ENCODE assay signal across 23 cellular contexts in the genomic region with DNA sequence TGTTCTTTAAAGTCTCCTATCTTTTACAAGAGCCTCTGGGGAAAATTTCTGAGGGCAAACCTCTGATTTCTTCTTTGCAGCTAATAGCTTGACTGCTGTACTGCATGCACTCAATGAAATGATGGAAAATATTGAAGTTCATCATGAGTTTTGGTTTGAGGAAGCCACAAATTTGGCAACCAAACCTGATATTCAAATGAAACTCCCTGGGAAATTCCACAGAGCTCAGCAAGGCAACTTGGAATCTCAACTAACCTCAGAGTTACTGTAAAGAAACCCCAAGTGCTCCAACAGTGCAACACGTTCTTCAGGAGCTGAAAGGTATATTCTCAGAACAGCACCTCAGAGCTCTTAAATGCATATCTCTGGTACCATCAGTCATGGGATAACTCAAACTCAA. TPM values are rescaled to one million over a fixed set of nuclear protein-coding genes. Genes with fewer than 3 reads are reported as not detected.
DNase-seq lines count a peak whose midpoint lies in the region; ATAC-seq, FAIRE-seq and TF ChIP-seq lines count a peak whose summit lies in the region.
"Had no signal": no experiment of that assay in that cellular context is flagged by ENCODE, and none has a peak within 500 bp of the region (broad histone marks: within the 10 kb centered on the region; RNA-seq: fewer than 3 reads in every experiment).

No MANE protein-coding gene starts in this region.

- no peaks in the 10 kb centered on the region for H3K9me1 ChIP-seq in keratinocyte (ENCODE audit: control insufficient read depth, extremely low read depth, insufficient read depth, low read length)

- H3K27me3 Mint-ChIP-seq in astrocyte (ENCODE audit: low read depth, unreplicated experiment) (peaks cover 1% of the 10 kb centered on the region), natural killer cell (ENCODE audit: low read depth in 2 of 2) (peaks cover 9 to 10% of the 10 kb centered on the region in 2 donors), Calu3 (ENCODE audit: unreplicated experiment) (no peaks in the 10 kb centered on the region)

- no peak overlapping the region for H3K4me2 ChIP-seq in astrocyte (ENCODE audit: low read length)
- no peak overlapping the region for H3K4me2 ChIP-seq in keratinocyte (ENCODE audit: control insufficient read depth, extremely low read depth, insufficient read depth, low read depth, low read length)
- H3K4me2 ChIP-seq: A549, GM23338 had no signal

- H3K9ac ChIP-seq in astrocyte (ENCODE audit: low read length) (no peak overlapping the region), keratinocyte (ENCODE audit: control insufficient read depth, extremely low read depth, insufficient read depth, low read length) (no peak overlapping the region)
- H3K9ac ChIP-seq: BLaER1 treated with 17β-estradiol and CSF1 and Interleukin-3, amounts not matched to agents 10 nM and 100 nM had no signal

- H3K36me3 Mint-ChIP-seq in astrocyte (ENCODE audit: low read depth, unreplicated experiment) (no peaks in the 10 kb centered on the region), natural killer cell (no peaks in the 10 kb centered on the region), Calu3 (ENCODE audit: insufficient read depth, unreplicated experiment) (no peaks in the 10 kb centered on the region)
- H3K36me3 Mint-ChIP-seq: CD14-positive monocyte; CD8-positive, alpha-beta memory T cell had no signal

- TF ChIP-seq CTCF in astrocyte (IDR thresholded peaks at IDR 0.05; ENCODE audit: insufficient read depth, low read depth, low read length) (no peak), choroid plexus epithelial cell (conservative IDR thresholded peaks at IDR 0.05; ENCODE audit: low read depth, low read length) (no peak), keratinocyte (optimal IDR thresholded peaks at IDR 0.05 in 1 of 3, IDR thresholded peaks at IDR 0.05 in 1 of 3, conservative IDR thresholded peaks at IDR 0.05 in 1 of 3; ENCODE audit: extremely low read depth in 1 of 3, insufficient read depth in 2 of 3, low read length in 3 of 3) (no peak), natural killer cell (IDR thresholded peaks at IDR 0.05) (no peak), left ventricle myocardium inferior (IDR thresholded peaks at IDR 0.05; ENCODE audit: borderline replicate concordance) (no peak), Calu3 (IDR thresholded peaks at IDR 0.05; ENCODE audit: unreplicated experiment) (no peak)

- H3K9me3 ChIP-seq in astrocyte (ENCODE audit: insufficient read depth, low read depth, low read length) (no peaks in the 10 kb centered on the region), keratinocyte (ENCODE audit: control insufficient read depth, low read depth, low read length) (no peaks in the 10 kb centered on the region), left ventricle myocardium inferior (replicated peaks) (no peaks in the 10 kb centered on the region)
- H3K9me3 ChIP-seq: A549, BE2C had no signal

- no TSS peak for BruUV-seq in Calu3 (replicated peaks; lab: Mats Ljungman, UMichigan)

- H3K27ac Mint-ChIP-seq in astrocyte (ENCODE audit: unreplicated experiment) (no peak overlapping the region), natural killer cell (no peak overlapping the region), Calu3 (ENCODE audit: unreplicated experiment) (no peak overlapping the region)
- H3K27ac Mint-ChIP-seq: CD14-positive monocyte; CD4-positive, alpha-beta T cell; CD8-positive, alpha-beta memory T cell; GM23338 had no signal

- H3K27me3 ChIP-seq in astrocyte (ENCODE audit: insufficient read depth, low read length): peaks cover 2% of the 10 kb centered on the region
- H3K27me3 ChIP-seq in keratinocyte (ENCODE audit: control insufficient read depth, extremely low read depth, insufficient read depth, low read length): no peaks in the 10 kb centered on the region
- peaks cover 14% of the 10 kb centered on the region for H3K27me3 ChIP-seq in left ventricle myocardium inferior (ENCODE audit: low read depth)
- H3K27me3 ChIP-seq: BLaER1 treated with 17β-estradiol and CSF1 and Interleukin-3, amounts not matched to agents 10 nM and 100 nM had no signal

- H3K4me1 Mint-ChIP-seq in astrocyte (ENCODE audit: low read depth, unreplicated experiment): no peaks in the 10 kb centered on the region
- H3K4me1 Mint-ChIP-seq in natural killer cell: no peaks in the 10 kb centered on the region
- no peaks in the 10 kb centered on the region for H3K4me1 Mint-ChIP-seq in Calu3 (ENCODE audit: low read depth, unreplicated experiment)
- H3K4me1 Mint-ChIP-seq: CD14-positive monocyte; CD8-positive, alpha-beta memory T cell; GM23338 had no signal

- dilution Hi-C loops in keratinocyte (cut with MboI; ENCODE audit: extremely low pct_ligation_motif_present, low sequenced_read_pairs): no loop called here

- DNase-seq in GM12892 (ENCODE audit: insufficient read length) (no peak), astrocyte (ENCODE audit: low read depth) (peak; percentile 35), choroid plexus epithelial cell (ENCODE audit: low read depth) (peak; percentile 14), keratinocyte (ENCODE audit: low read depth, low spot score) (no peak), natural killer cell (no peak), left ventricle myocardium inferior (no peak), Calu3 (no peak)
- DNase-seq: 8988T; ACHN; AML-193; BE2C; CD4-positive, alpha-beta T cell; CD8-positive, alpha-beta memory T cell; DMS53; DMS79 treated with DMSO at 0.1 percent for 48 hours; GF-D8; HCEC 1CT had no signal

- intact Hi-C loops in natural killer cell (cut with micrococcal nuclease) (no loop called here), left ventricle myocardium inferior (cut with micrococcal nuclease) (no loop called here), Calu3 (cut with micrococcal nuclease; ENCODE audit: unreplicated experiment) (no loop called here)

- ATAC-seq in natural killer cell: no peak
- ATAC-seq: A549, GM23338 had no signal

- H3K4me3 Mint-ChIP-seq in astrocyte (ENCODE audit: unreplicated experiment): no peak overlapping the region
- no peak overlapping the region for H3K4me3 Mint-ChIP-seq in natural killer cell
- H3K4me3 Mint-ChIP-seq in Calu3 (ENCODE audit: low read depth, unreplicated experiment): no peak overlapping the region
- H3K4me3 Mint-ChIP-seq: CD14-positive monocyte; CD4-positive, alpha-beta T cell; CD8-positive, alpha-beta memory T cell; GM23338 had no signal

- CTCF ChIA-PET in Calu3 (lab: Charles Lee): no interaction called here

- H2AFZ ChIP-seq in astrocyte (ENCODE audit: low read depth, low read length) (no peak overlapping the region), keratinocyte (ENCODE audit: control insufficient read depth, low read length) (no peak overlapping the region)
- H2AFZ ChIP-seq: GM23338 had no signal

- H4K20me1 ChIP-seq in astrocyte (ENCODE audit: insufficient read depth, low read length): no peaks in the 10 kb centered on the region
- H4K20me1 ChIP-seq in keratinocyte (ENCODE audit: control insufficient read depth, extremely low read depth, insufficient read depth, low read length): no peaks in the 10 kb centered on the region
- H4K20me1 ChIP-seq: BLaER1 treated with 17β-estradiol and CSF1 and Interleukin-3, amounts not matched to agents 10 nM and 100 nM had no signal

- no peaks in the 10 kb centered on the region for H3K9me3 Mint-ChIP-seq in astrocyte (ENCODE audit: unreplicated experiment)
- no peaks in the 10 kb centered on the region for H3K9me3 Mint-ChIP-seq in natural killer cell
- H3K9me3 Mint-ChIP-seq in Calu3 (ENCODE audit: low read depth, unreplicated experiment): no peaks in the 10 kb centered on the region
- H3K9me3 Mint-ChIP-seq: CD4-positive, alpha-beta T cell; CD8-positive, alpha-beta memory T cell; GM23338 had no signal

- TF ChIP-seq POLR2A in GM12892 (IDR thresholded peaks at IDR 0.05; ENCODE audit: low read depth, low read length): no peak

- no peaks in the 10 kb centered on the region for H3K79me2 ChIP-seq in astrocyte (ENCODE audit: insufficient read depth, low read length)
- no peaks in the 10 kb centered on the region for H3K79me2 ChIP-seq in keratinocyte (ENCODE audit: control insufficient read depth, insufficient read depth, low read length)

- H3K4me1 ChIP-seq in astrocyte (ENCODE audit: insufficient read depth, low read length): no peaks in the 10 kb centered on the region
- H3K4me1 ChIP-seq in keratinocyte (ENCODE audit: control insufficient read depth, extremely low read depth, insufficient read depth, low read length): no peaks in the 10 kb centered on the region
- no peaks in the 10 kb centered on the region for H3K4me1 ChIP-seq in left ventricle myocardium inferior
- H3K4me1 ChIP-seq: A549, BE2C had no signal

- no peak overlapping the region for H3K27ac ChIP-seq in astrocyte (ENCODE audit: low read depth, low read length)
- no peak overlapping the region for H3K27ac ChIP-seq in keratinocyte (ENCODE audit: control insufficient read depth, insufficient read depth, low read length)
- H3K27ac ChIP-seq in left ventricle myocardium inferior (replicated peaks): no peak overlapping the region
- H3K27ac ChIP-seq: A549; BLaER1 treated with 17β-estradiol and CSF1 and Interleukin-3, amounts not matched to agents 10 nM and 100 nM had no signal

- no peaks in the 10 kb centered on the region for H3K36me3 ChIP-seq in astrocyte (ENCODE audit: insufficient read depth, low read length)
- no peaks in the 10 kb centered on the region for H3K36me3 ChIP-seq in keratinocyte (ENCODE audit: control insufficient read depth in 2 of 2, extremely low read depth in 1 of 2, insufficient read depth in 2 of 2, low read length in 2 of 2)
- H3K36me3 ChIP-seq in left ventricle myocardium inferior: no peaks in the 10 kb centered on the region
- H3K36me3 ChIP-seq: BE2C; BLaER1 treated with 17β-estradiol and CSF1 and Interleukin-3, amounts not matched to agents 10 nM and 100 nM had no signal

- FAIRE-seq in GM12892 (lab: Jason Lieb, UNC) (peak; percentile 50), astrocyte (lab: Jason Lieb, UNC) (no peak), keratinocyte (lab: Jason Lieb, UNC) (peak; percentile 9)
- FAIRE-seq: A549, GM12891, H54 had no signal

- H3K4me3 ChIP-seq in astrocyte (ENCODE audit: insufficient read depth, low read depth, low read length) (no peak overlapping the region), choroid plexus epithelial cell (ENCODE audit: low read depth, low read length) (no peak overlapping the region), keratinocyte (ENCODE audit: control insufficient read depth in 2 of 3, extremely low read depth in 1 of 3, insufficient read depth in 2 of 3, low read depth in 1 of 3, low read length in 3 of 3) (no peak overlapping the region), left ventricle myocardium inferior (no peak overlapping the region)
- H3K4me3 ChIP-seq: A549; BLaER1 treated with 17β-estradiol and CSF1 and Interleukin-3, amounts not matched to agents 10 nM and 100 nM; GM23338 had no signal

RNA-seq across cellular contexts. Expression of a gene that starts 14.2 kb away (rescaled TPM):
- polyA plus RNA-seq in GM12892 (2012; ENCODE audit: missing spikeins): 32.6 TPM
- total RNA-seq in astrocyte (41.9 and 51.7 TPM in 2 replicates), natural killer cell (10 to 100 TPM; 49.8 to 62.3 (median 52.6) TPM), left ventricle myocardium inferior (20.6 TPM), Calu3 (2022) (26.6 and 28.9 TPM in 2 replicates)
- 39.9 to 48.7 TPM (median 42.4 TPM) in 3 replicates for polyA plus RNA-seq in keratinocyte
- polyA plus RNA-seq in keratinocyte (2011; ENCODE audit: low read depth): 99.0 TPM
- 30.7 and 55.6 TPM in 2 replicates for polyA plus RNA-seq in keratinocyte (2011; cell fraction: cytosol; rRNA removed)
- polyA plus RNA-seq in keratinocyte (2011; cell fraction: nucleus; rRNA removed): 33.5 and 46.8 TPM in 2 replicates
- 43.3 and 53.3 TPM in 2 replicates for polyA plus RNA-seq in keratinocyte (2012; ENCODE audit: low replicate concordance)
- polyA minus RNA-seq in keratinocyte: 21.4 to 54.7 TPM (median 42.8 TPM) in 3 replicates
- 39.9 TPM for polyA minus RNA-seq in keratinocyte (2011; cell fraction: cytosol; rRNA and poly(A)+ RNA removed)
- 22.8 and 47.7 TPM in 2 replicates for polyA minus RNA-seq in keratinocyte (2011; cell fraction: nucleus; rRNA and poly(A)+ RNA removed)

RNA-seq across cellular contexts. Expression of a gene that starts 17.6 kb away (rescaled TPM):
- 14.1 TPM for polyA plus RNA-seq in GM12892 (2012; ENCODE audit: missing spikeins)
- total RNA-seq in astrocyte (27.4 and 32.4 TPM in 2 replicates), natural killer cell (10 to 100 TPM in 2 of 3 donors, 1 to 10 TPM in 1; 10.0 to 13.1 (median 10.9) TPM), left ventricle myocardium inferior (11.1 TPM), Calu3 (2022) (8.8 and 9.4 TPM in 2 replicates)
- 22.2 to 27.5 TPM (median 23.4 TPM) in 3 replicates for polyA plus RNA-seq in keratinocyte
- 35.8 TPM for polyA plus RNA-seq in keratinocyte (2011; ENCODE audit: low read depth)
- 18.6 and 29.2 TPM in 2 replicates for polyA plus RNA-seq in keratinocyte (2011; cell fraction: cytosol; rRNA removed)
- 24.9 and 27.3 TPM in 2 replicates for polyA plus RNA-seq in keratinocyte (2011; cell fraction: nucleus; rRNA removed)
- 12.7 and 15.8 TPM in 2 replicates for polyA plus RNA-seq in keratinocyte (2012; ENCODE audit: low replicate concordance)
- 20.0 to 35.8 TPM (median 35.1 TPM) in 3 replicates for polyA minus RNA-seq in keratinocyte
- 11.1 TPM for polyA minus RNA-seq in keratinocyte (2011; cell fraction: cytosol; rRNA and poly(A)+ RNA removed)
- 9.7 and 19.5 TPM in 2 replicates for polyA minus RNA-seq in keratinocyte (2011; cell fraction: nucleus; rRNA and poly(A)+ RNA removed)

Comparison
In these comparisons a context has a peak if more than half of its experiments do, and no peak if none do; other contexts are left out.
1. DNase-seq: peak in astrocyte (single experiment) and choroid plexus epithelial cell (single experiment); none in GM12892 (single experiment), keratinocyte (single experiment), natural killer cell (single experiment), left ventricle myocardium inferior (single experiment) and Calu3 (single experiment).